ENCODE assay signal across 1 cellular context in genomic region chr12:68290126-68290525, GRCh38.
TF ChIP-seq lines count a peak whose summit lies in the region.

No MANE protein-coding gene starts in this region.

TF ChIP-seq in GM12878, 131 proteins besides CTCF, POLR2A, EP300 and RAD21 (continued from another document and continues in another):
- TF ChIP-seq RELB (IDR thresholded peaks at IDR 0.05; ENCODE audit: low read depth) (peak; percentile 66; the same call in 1 of the 2 replicates), NFIC (IDR thresholded peaks at IDR 0.05; ENCODE audit: low read depth, low read length) (peak; percentile 95), PML (IDR thresholded peaks at IDR 0.05; ENCODE audit: low read length) (peak; percentile 84), CBFB (IDR thresholded peaks at IDR 0.05; ENCODE audit: low read depth) (peak; percentile 67; the same call in 1 of the 2 replicates), MYC (IDR thresholded peaks at IDR 0.05; ENCODE audit: insufficient read depth, insufficient read length, insufficient replicate concordance, low read length, severe bottlenecking) (no peak), EGR1 (IDR thresholded peaks at IDR 0.05; ENCODE audit: borderline replicate concordance in 1 of 2, low read depth in 2 of 2, low read length in 2 of 2) (no peak), SMC3 (IDR thresholded peaks at IDR 0.05; ENCODE audit: borderline replicate concordance, low read length) (peak; percentile 18; the same call in 1 of the 2 replicates), STAT1 (conservative IDR thresholded peaks at IDR 0.05) (no peak), EZH2 (IDR thresholded peaks at IDR 0.05; ENCODE audit: borderline replicate concordance, control insufficient read depth, low read depth, low read length) (no peak), POU2F2 (IDR thresholded peaks at IDR 0.05; ENCODE audit: borderline replicate concordance, low read depth, low read length) (peak; percentile 70; the same call in 1 of the 3 replicates), RAD51 (IDR thresholded peaks at IDR 0.05) (peak; percentile 40; the same call in 1 of the 2 replicates), POLR2AphosphoS2 (IDR thresholded peaks at IDR 0.05; ENCODE audit: low read depth, low read length) (no peak), SIN3A (IDR thresholded peaks at IDR 0.05; ENCODE audit: low read depth, low read length) (no peak), USF2 (IDR thresholded peaks at IDR 0.05; ENCODE audit: borderline replicate concordance, low read depth, low read length) (no peak; the same call in 1 of the 2 replicates), DPF2 (IDR thresholded peaks at IDR 0.05) (peak; percentile 94), CEBPZ (IDR thresholded peaks at IDR 0.05; ENCODE audit: low read depth, low read length) (no peak), CHD4 (IDR thresholded peaks at IDR 0.05) (no peak), BRCA1 (IDR thresholded peaks at IDR 0.05; ENCODE audit: low read depth, low read length) (no peak), TBL1XR1 (IDR thresholded peaks at IDR 0.05; ENCODE audit: low read depth, low read length) (peak; percentile 74; the same call in 1 of the 2 replicates), TCF3 (IDR thresholded peaks at IDR 0.05; ENCODE audit: borderline replicate concordance, insufficient read depth, low read depth, low read length) (no peak), FOXM1 (IDR thresholded peaks at IDR 0.05; ENCODE audit: low read depth, low read length) (peak; percentile 89; the same call in 1 of the 2 replicates), GATAD2B (conservative IDR thresholded peaks at IDR 0.05; ENCODE audit: low read depth) (no peak), CHD1 (IDR thresholded peaks at IDR 0.05; ENCODE audit: low read depth, low read length) (no peak), HCFC1 (IDR thresholded peaks at IDR 0.05; ENCODE audit: low read length) (no peak), E4F1 (IDR thresholded peaks at IDR 0.05; ENCODE audit: borderline replicate concordance, partially characterized antibody) (no peak), ASH2L (IDR thresholded peaks at IDR 0.05; ENCODE audit: borderline replicate concordance, low read depth) (no peak), CBX3 (IDR thresholded peaks at IDR 0.05; ENCODE audit: borderline replicate concordance, low read depth) (no peak), PKNOX1 (IDR thresholded peaks at IDR 0.05) (peak; percentile 47; the same call in 1 of the 2 replicates), PAX5 (IDR thresholded peaks at IDR 0.05; ENCODE audit: borderline replicate concordance, low read depth, low read length) (peak; percentile 74), IRF3 (IDR thresholded peaks at IDR 0.05) (no peak), MEF2B (IDR thresholded peaks at IDR 0.05; ENCODE audit: partially characterized antibody, poor library complexity, severe bottlenecking) (peak; percentile 38), GABPA (IDR thresholded peaks at IDR 0.05; ENCODE audit: low read depth) (peak; percentile 62; the same call in 1 of the 2 replicates), TCF7 (IDR thresholded peaks at IDR 0.05; ENCODE audit: borderline replicate concordance) (no peak), REST (IDR thresholded peaks at IDR 0.05; ENCODE audit: low read depth, low read length) (0 out of 2 replicates have a peak, but pooled peaks have one; percentile 32), SUPT20H (IDR thresholded peaks at IDR 0.05; ENCODE audit: borderline replicate concordance, control insufficient read depth, low read depth, low read length) (no peak), SRF (IDR thresholded peaks at IDR 0.05; ENCODE audit: low read depth in 2 of 2, low read length in 2 of 2) (no peak), ZBED1 (IDR thresholded peaks at IDR 0.05; ENCODE audit: borderline replicate concordance) (peak; percentile 50; the same call in 1 of the 2 replicates), BMI1 (IDR thresholded peaks at IDR 0.05; ENCODE audit: borderline replicate concordance) (peak; percentile 69; the same call in 1 of the 2 replicates), CBX5 (IDR thresholded peaks at IDR 0.05; ENCODE audit: low read depth) (0 out of 2 replicates have a peak, but pooled peaks have one; percentile 49), RCOR1 (conservative IDR thresholded peaks at IDR 0.05; ENCODE audit: low read depth, low read length) (0 out of 2 replicates have a peak, but pooled peaks have one; percentile 73), TARDBP (IDR thresholded peaks at IDR 0.05; ENCODE audit: borderline replicate concordance) (no peak), E2F8 (IDR thresholded peaks at IDR 0.05; ENCODE audit: low read depth, partially characterized antibody) (no peak), IRF5 (IDR thresholded peaks at IDR 0.05; ENCODE audit: borderline replicate concordance) (no peak), KDM1A (IDR thresholded peaks at IDR 0.05; ENCODE audit: borderline replicate concordance) (no peak)
